In genomic region chr12:121188227-121188626, GRCh38 we compare ENCODE assay signal across 39 cellular contexts.
"Had no signal": no experiment of that assay in that cellular context is flagged by ENCODE, and none has a peak within 500 bp of the region (broad histone marks: within the 10 kb centered on the region; RNA-seq: fewer than 3 reads in every experiment).

No MANE protein-coding gene starts in this region.

- H3K9me3 ChIP-seq: ascending aorta had no signal

- H3K27ac Mint-ChIP-seq: activated CD4-positive, alpha-beta memory T cell treated with anti-CD3 and anti-CD28 coated beads, Interleukin-2, amount 10 ng/mL, durations not matched to agents 7 days and 5 days; activated CD4-positive, alpha-beta T cell treated with anti-CD3 and anti-CD28 coated beads for 36 hours; activated CD4-positive, alpha-beta T cell treated with anti-CD3 and anti-CD28 coated beads, Interleukin-2, amount 10 ng/mL, durations not matched to agents 7 days and 5 days; activated CD8-positive, alpha-beta memory T cell treated with anti-CD3 and anti-CD28 coated beads, Interleukin-2, amount 10 ng/mL, durations not matched to agents 7 days and 5 days; activated CD8-positive, alpha-beta T cell treated with anti-CD3 and anti-CD28 coated beads, Interleukin-2, amount 10 ng/mL, durations not matched to agents 7 days and 5 days; activated naive CD4-positive, alpha-beta T cell treated with anti-CD3 and anti-CD28 coated beads, Interleukin-2, amount 10 ng/mL, durations not matched to agents 7 days and 5 days; activated naive CD4-positive, alpha-beta T cell treated with anti-CD3 and anti-CD28 coated beads, Interleukin-2, amount 50 U/mL, for 24 hours; activated naive CD8-positive, alpha-beta T cell; activated naive CD8-positive, alpha-beta T cell treated with anti-CD3 and anti-CD28 coated beads, Interleukin-2, amount 10 ng/mL, durations not matched to agents 7 days and 5 days; activated naive CD8-positive, alpha-beta T cell treated with anti-CD3 and anti-CD28 coated beads, Interleukin-2, amount 50 U/mL, for 24 hours; activated T-cell treated with anti-CD3 and anti-CD28 coated beads, Interleukin-2, amount 50 U/mL, for 24 hours; activated T-helper 2 cell treated with anti-CD3 and anti-CD28 coated beads, Interferon-gamma antibody, Interleukin-2, Interleukin-4, amounts not matched to agents 10 μg/mL and 5 μg/mL and 100 μg/mL, durations not matched to agents 14 hours and 24 hours and 36 hours; T-helper 1 cell treated with Interleukin-12 subunit alpha and Interleukin-12 subunit beta and Interleukin-4 antibody, amounts not matched to agents 30 μg/mL and 1 μg/mL, for 36 hours; T-helper 2 cell treated with Interferon-gamma antibody and Interleukin-4, amounts not matched to agents 5 μg/mL and 100 μg/mL, for 36 hours; WTC11 had no signal

- H3K27me3 Mint-ChIP-seq: activated CD4-positive, alpha-beta memory T cell treated with anti-CD3 and anti-CD28 coated beads, Interleukin-2, amount 10 ng/mL, durations not matched to agents 7 days and 5 days; activated CD4-positive, alpha-beta T cell treated with anti-CD3 and anti-CD28 coated beads for 36 hours; activated CD4-positive, alpha-beta T cell treated with anti-CD3 and anti-CD28 coated beads, Interleukin-2, amount 10 ng/mL, durations not matched to agents 7 days and 5 days; activated CD8-positive, alpha-beta memory T cell treated with anti-CD3 and anti-CD28 coated beads, Interleukin-2, amount 10 ng/mL, durations not matched to agents 7 days and 5 days; activated naive CD4-positive, alpha-beta T cell treated with anti-CD3 and anti-CD28 coated beads, Interleukin-2, amount 10 ng/mL, durations not matched to agents 7 days and 5 days; activated naive CD4-positive, alpha-beta T cell treated with anti-CD3 and anti-CD28 coated beads, Interleukin-2, amount 50 U/mL, for 24 hours; activated naive CD8-positive, alpha-beta T cell; activated naive CD8-positive, alpha-beta T cell treated with anti-CD3 and anti-CD28 coated beads, Interleukin-2, amount 10 ng/mL, durations not matched to agents 7 days and 5 days; activated naive CD8-positive, alpha-beta T cell treated with anti-CD3 and anti-CD28 coated beads, Interleukin-2, amount 50 U/mL, for 24 hours; activated T-cell treated with anti-CD3 and anti-CD28 coated beads, Interleukin-2, amount 50 U/mL, for 24 hours; central memory CD8-positive, alpha-beta T cell had no signal

- ATAC-seq: activated CD4-positive, alpha-beta T cell treated with anti-CD3 and anti-CD28 coated beads for 36 hours; activated CD4-positive, CD25-positive, alpha-beta regulatory T cell treated with anti-CD3 and anti-CD28 coated beads, Interleukin-2, amount 50 U/mL, for 24 hours; activated CD8-positive, alpha-beta memory T cell treated with anti-CD3 and anti-CD28 coated beads, Interleukin-2, amount 10 ng/mL, durations not matched to agents 7 days and 5 days; activated CD8-positive, alpha-beta T cell treated with anti-CD3 and anti-CD28 coated beads, Interleukin-2, amount 10 ng/mL, durations not matched to agents 7 days and 5 days; activated naive CD8-positive, alpha-beta T cell treated with anti-CD3 and anti-CD28 coated beads, Interleukin-2, amount 50 U/mL, for 24 hours; WTC11 had no signal

- H3K36me3 ChIP-seq: ascending aorta, cardiac muscle cell, WERI-Rb-1 had no signal

- H3K9me3 Mint-ChIP-seq: activated CD4-positive, alpha-beta memory T cell treated with anti-CD3 and anti-CD28 coated beads, Interleukin-2, amount 10 ng/mL, durations not matched to agents 7 days and 5 days; activated naive CD4-positive, alpha-beta T cell treated with anti-CD3 and anti-CD28 coated beads, Interleukin-2, amount 10 ng/mL, durations not matched to agents 7 days and 5 days; activated naive CD4-positive, alpha-beta T cell treated with anti-CD3 and anti-CD28 coated beads, Interleukin-2, amount 50 U/mL, for 24 hours; activated naive CD8-positive, alpha-beta T cell treated with anti-CD3 and anti-CD28 coated beads, Interleukin-2, amount 10 ng/mL, durations not matched to agents 7 days and 5 days; activated naive CD8-positive, alpha-beta T cell treated with anti-CD3 and anti-CD28 coated beads, Interleukin-2, amount 50 U/mL, for 24 hours; activated T-cell treated with anti-CD3 and anti-CD28 coated beads, Interleukin-2, amount 50 U/mL, for 24 hours; activated T-helper 2 cell treated with anti-CD3 and anti-CD28 coated beads, Interferon-gamma antibody, Interleukin-2, Interleukin-4, amounts not matched to agents 10 μg/mL and 5 μg/mL and 100 μg/mL, durations not matched to agents 14 hours and 24 hours and 36 hours; central memory CD8-positive, alpha-beta T cell; T-helper 1 cell treated with Interleukin-12 subunit alpha and Interleukin-12 subunit beta and Interleukin-4 antibody, amounts not matched to agents 30 μg/mL and 1 μg/mL, for 36 hours; T-helper 2 cell treated with Interferon-gamma antibody and Interleukin-4, amounts not matched to agents 5 μg/mL and 100 μg/mL, for 36 hours; WTC11 had no signal

- H3K27me3 ChIP-seq: ascending aorta, cardiac muscle cell had no signal

- DNase-seq: activated CD4-positive, alpha-beta memory T cell treated with anti-CD3 and anti-CD28 coated beads, Interleukin-2, amount 10 ng/mL, durations not matched to agents 7 days and 5 days; activated CD4-positive, alpha-beta T cell treated with anti-CD3 and anti-CD28 coated beads for 1 hour; activated CD4-positive, alpha-beta T cell treated with anti-CD3 and anti-CD28 coated beads for 36 hours; activated CD4-positive, alpha-beta T cell treated with anti-CD3 and anti-CD28 coated beads for 48 hours; activated CD4-positive, alpha-beta T cell treated with anti-CD3 and anti-CD28 coated beads, Interleukin-2, amount 10 ng/mL, durations not matched to agents 7 days and 5 days; activated CD4-positive, alpha-beta T cell treated with anti-CD3 and anti-CD28 coated beads, Interleukin-2, amount 50 U/mL, for 48 hours; activated CD4-positive, CD25-positive, alpha-beta regulatory T cell; activated CD8-positive, alpha-beta memory T cell treated with anti-CD3 and anti-CD28 coated beads for 24 hours; activated CD8-positive, alpha-beta memory T cell treated with anti-CD3 and anti-CD28 coated beads, Interleukin-2, amount 10 ng/mL, durations not matched to agents 7 days and 5 days; activated CD8-positive, alpha-beta memory T cell treated with anti-CD3 and anti-CD28 coated beads, Interleukin-2, amount 50 U/mL, for 48 hours; activated CD8-positive, alpha-beta T cell treated with anti-CD3 and anti-CD28 coated beads, Interleukin-2, amount 10 ng/mL, durations not matched to agents 7 days and 5 days; activated effector memory CD4-positive, alpha-beta T cell treated with Interleukin-2 at 50 U/mL for 16 hours; activated gamma-delta T cell; activated naive CD4-positive, alpha-beta T cell treated with anti-CD3 and anti-CD28 coated beads, Interleukin-2, amount 10 ng/mL, durations not matched to agents 7 days and 5 days; activated naive CD4-positive, alpha-beta T cell treated with Interleukin-2 at 50 U/mL for 16 hours; activated naive CD8-positive, alpha-beta T cell treated with anti-CD3 and anti-CD28 coated beads, Interleukin-2, amount 10 ng/mL, durations not matched to agents 7 days and 5 days; activated naive CD8-positive, alpha-beta T cell treated with anti-CD3 and anti-CD28 coated beads, Interleukin-2, amount 50 U/mL, for 24 hours; activated T-cell treated with anti-CD3 and anti-CD28 coated beads, Interleukin-2, amount 50 U/mL, for 24 hours; amygdala; anterior cingulate cortex; caudate nucleus; cerebellar nuclear complex; T-helper 1 cell; T-helper 2 cell; T-helper 9 cell; WERI-Rb-1 had no signal

- H3K4me1 Mint-ChIP-seq: activated CD4-positive, alpha-beta memory T cell treated with anti-CD3 and anti-CD28 coated beads, Interleukin-2, amount 10 ng/mL, durations not matched to agents 7 days and 5 days; activated CD4-positive, alpha-beta T cell treated with anti-CD3 and anti-CD28 coated beads for 36 hours; activated naive CD4-positive, alpha-beta T cell treated with anti-CD3 and anti-CD28 coated beads, Interleukin-2, amount 50 U/mL, for 24 hours; brain; central memory CD8-positive, alpha-beta T cell had no signal

- H3K4me3 ChIP-seq: ascending aorta, cardiac muscle cell had no signal

- FAIRE-seq: bronchial epithelial cell, TTC549 had no signal

- H3K4me1 ChIP-seq: ascending aorta had no signal

- H3K27ac ChIP-seq: ascending aorta, cardiac muscle cell, WERI-Rb-1 had no signal

- H3K36me3 Mint-ChIP-seq: activated naive CD8-positive, alpha-beta T cell; activated naive CD8-positive, alpha-beta T cell treated with anti-CD3 and anti-CD28 coated beads, Interleukin-2, amount 10 ng/mL, durations not matched to agents 7 days and 5 days; brain; WTC11 had no signal

- H3K4me3 Mint-ChIP-seq: activated CD4-positive, alpha-beta memory T cell treated with anti-CD3 and anti-CD28 coated beads, Interleukin-2, amount 10 ng/mL, durations not matched to agents 7 days and 5 days; activated CD4-positive, alpha-beta T cell treated with anti-CD3 and anti-CD28 coated beads for 36 hours; activated CD4-positive, alpha-beta T cell treated with anti-CD3 and anti-CD28 coated beads, Interleukin-2, amount 10 ng/mL, durations not matched to agents 7 days and 5 days; activated CD8-positive, alpha-beta memory T cell treated with anti-CD3 and anti-CD28 coated beads, Interleukin-2, amount 10 ng/mL, durations not matched to agents 7 days and 5 days; activated CD8-positive, alpha-beta T cell treated with anti-CD3 and anti-CD28 coated beads, Interleukin-2, amount 10 ng/mL, durations not matched to agents 7 days and 5 days; activated naive CD4-positive, alpha-beta T cell treated with anti-CD3 and anti-CD28 coated beads, Interleukin-2, amount 10 ng/mL, durations not matched to agents 7 days and 5 days; activated naive CD4-positive, alpha-beta T cell treated with anti-CD3 and anti-CD28 coated beads, Interleukin-2, amount 50 U/mL, for 24 hours; activated naive CD8-positive, alpha-beta T cell; activated naive CD8-positive, alpha-beta T cell treated with anti-CD3 and anti-CD28 coated beads, Interleukin-2, amount 10 ng/mL, durations not matched to agents 7 days and 5 days; activated naive CD8-positive, alpha-beta T cell treated with anti-CD3 and anti-CD28 coated beads, Interleukin-2, amount 50 U/mL, for 24 hours; activated T-cell treated with anti-CD3 and anti-CD28 coated beads, Interleukin-2, amount 50 U/mL, for 24 hours; brain; central memory CD8-positive, alpha-beta T cell; T-helper 1 cell treated with Interleukin-12 subunit alpha and Interleukin-12 subunit beta and Interleukin-4 antibody, amounts not matched to agents 30 μg/mL and 1 μg/mL, for 36 hours; T-helper 2 cell treated with Interferon-gamma antibody and Interleukin-4, amounts not matched to agents 5 μg/mL and 100 μg/mL, for 36 hours; WTC11 had no signal
